Comparison of ENCODE assay signal across 2 cellular contexts in genomic region chr9:128823362-128823902, GRCh38.
A peak's percentile ranks its signal among the peaks of the same experiment; 100 is the strongest.
TF ChIP-seq lines count a peak whose summit lies in the region.

No MANE protein-coding gene starts in this region.

TF ChIP-seq in HepG2, 621 proteins besides CTCF, POLR2A, EP300 and RAD21:
- no peak for TF ChIP-seq POLR2AphosphoS5 (IDR thresholded peaks at IDR 0.05; ENCODE audit: low read depth, low read length)
- peak; percentile 69 for TF ChIP-seq RBFOX2 (IDR thresholded peaks at IDR 0.05; ENCODE audit: low read depth, low read length)
- TF ChIP-seq HNF4A (CRISPR knock-in tag; IDR thresholded peaks at IDR 0.05): no peak
- TF ChIP-seq, protein P1, sequence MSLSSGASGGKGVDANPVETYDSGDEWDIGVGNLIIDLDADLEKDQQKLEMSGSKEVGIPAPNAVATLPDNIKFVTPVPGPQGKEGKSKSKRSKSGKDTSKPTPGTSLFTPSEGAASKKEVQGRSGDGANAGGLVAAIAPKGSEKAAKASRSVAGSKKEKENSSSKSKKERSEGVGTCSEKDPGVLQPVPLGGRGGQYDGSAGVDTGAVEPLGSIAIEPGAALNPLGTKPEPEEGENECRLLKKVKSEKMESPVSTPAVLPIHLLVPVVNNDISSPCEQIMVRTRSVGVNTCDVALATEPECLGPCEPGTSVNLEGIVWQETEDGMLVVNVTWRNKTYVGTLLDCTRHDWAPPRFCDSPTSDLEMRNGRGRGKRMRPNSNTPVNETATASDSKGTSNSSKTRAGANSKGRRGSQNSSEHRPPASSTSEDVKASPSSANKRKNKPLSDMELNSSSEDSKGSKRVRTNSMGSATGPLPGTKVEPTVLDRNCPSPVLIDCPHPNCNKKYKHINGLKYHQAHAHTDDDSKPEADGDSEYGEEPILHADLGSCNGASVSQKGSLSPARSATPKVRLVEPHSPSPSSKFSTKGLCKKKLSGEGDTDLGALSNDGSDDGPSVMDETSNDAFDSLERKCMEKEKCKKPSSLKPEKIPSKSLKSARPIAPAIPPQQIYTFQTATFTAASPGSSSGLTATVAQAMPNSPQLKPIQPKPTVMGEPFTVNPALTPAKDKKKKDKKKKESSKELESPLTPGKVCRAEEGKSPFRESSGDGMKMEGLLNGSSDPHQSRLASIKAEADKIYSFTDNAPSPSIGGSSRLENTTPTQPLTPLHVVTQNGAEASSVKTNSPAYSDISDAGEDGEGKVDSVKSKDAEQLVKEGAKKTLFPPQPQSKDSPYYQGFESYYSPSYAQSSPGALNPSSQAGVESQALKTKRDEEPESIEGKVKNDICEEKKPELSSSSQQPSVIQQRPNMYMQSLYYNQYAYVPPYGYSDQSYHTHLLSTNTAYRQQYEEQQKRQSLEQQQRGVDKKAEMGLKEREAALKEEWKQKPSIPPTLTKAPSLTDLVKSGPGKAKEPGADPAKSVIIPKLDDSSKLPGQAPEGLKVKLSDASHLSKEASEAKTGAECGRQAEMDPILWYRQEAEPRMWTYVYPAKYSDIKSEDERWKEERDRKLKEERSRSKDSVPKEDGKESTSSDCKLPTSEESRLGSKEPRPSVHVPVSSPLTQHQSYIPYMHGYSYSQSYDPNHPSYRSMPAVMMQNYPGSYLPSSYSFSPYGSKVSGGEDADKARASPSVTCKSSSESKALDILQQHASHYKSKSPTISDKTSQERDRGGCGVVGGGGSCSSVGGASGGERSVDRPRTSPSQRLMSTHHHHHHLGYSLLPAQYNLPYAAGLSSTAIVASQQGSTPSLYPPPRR (CRISPR knock-in tag; IDR thresholded peaks at IDR 0.05; ENCODE audit: borderline replicate concordance): no peak
- TF ChIP-seq ZNF276 (CRISPR knock-in tag; IDR thresholded peaks at IDR 0.05; ENCODE audit: low read depth): no peak

TF ChIP-seq in SK-N-SH, 30 proteins besides CTCF, POLR2A, EP300 and RAD21:
- TF ChIP-seq USF1 (IDR thresholded peaks at IDR 0.05; ENCODE audit: borderline replicate concordance, low read depth) (no peak), CHD2 (IDR thresholded peaks at IDR 0.05; ENCODE audit: low read length, partially characterized antibody) (no peak)
- TF ChIP-seq, protein P2, sequence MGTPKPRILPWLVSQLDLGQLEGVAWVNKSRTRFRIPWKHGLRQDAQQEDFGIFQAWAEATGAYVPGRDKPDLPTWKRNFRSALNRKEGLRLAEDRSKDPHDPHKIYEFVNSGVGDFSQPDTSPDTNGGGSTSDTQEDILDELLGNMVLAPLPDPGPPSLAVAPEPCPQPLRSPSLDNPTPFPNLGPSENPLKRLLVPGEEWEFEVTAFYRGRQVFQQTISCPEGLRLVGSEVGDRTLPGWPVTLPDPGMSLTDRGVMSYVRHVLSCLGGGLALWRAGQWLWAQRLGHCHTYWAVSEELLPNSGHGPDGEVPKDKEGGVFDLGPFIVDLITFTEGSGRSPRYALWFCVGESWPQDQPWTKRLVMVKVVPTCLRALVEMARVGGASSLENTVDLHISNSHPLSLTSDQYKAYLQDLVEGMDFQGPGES (IDR thresholded peaks at IDR 0.05; ENCODE audit: low read depth, low read length): no peak
